ENCODE assay signal across 1 cellular context in the genomic region with DNA sequence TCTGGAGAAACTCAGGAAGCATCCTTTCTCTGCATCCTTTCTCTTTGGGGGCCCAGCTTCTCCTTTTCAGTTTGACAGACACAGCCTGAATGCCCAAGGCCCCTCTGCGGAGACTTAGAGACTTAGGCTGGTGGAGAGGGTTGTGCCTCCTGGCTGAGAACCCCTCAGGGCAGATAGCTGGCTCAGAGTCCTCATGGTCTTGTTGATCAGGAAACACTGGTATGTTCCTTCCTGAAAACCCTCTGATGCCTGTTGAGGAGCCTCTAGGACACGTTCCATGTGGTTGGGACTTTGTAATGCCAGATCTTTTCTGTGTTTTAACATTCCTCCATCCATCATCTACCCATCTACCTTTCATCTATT.
A peak's percentile ranks its signal among the peaks of the same experiment; 100 is the strongest.
TF ChIP-seq lines count a peak whose summit lies in the region.

No MANE protein-coding gene starts in this region.

TF ChIP-seq in HepG2, 621 proteins besides CTCF, POLR2A, EP300 and RAD21 (continued from another document):
- peak; percentile 36 for TF ChIP-seq HNRNPK (IDR thresholded peaks at IDR 0.05; ENCODE audit: low read depth, low read length, poor library complexity, severe bottlenecking)
- TF ChIP-seq, protein P1, sequence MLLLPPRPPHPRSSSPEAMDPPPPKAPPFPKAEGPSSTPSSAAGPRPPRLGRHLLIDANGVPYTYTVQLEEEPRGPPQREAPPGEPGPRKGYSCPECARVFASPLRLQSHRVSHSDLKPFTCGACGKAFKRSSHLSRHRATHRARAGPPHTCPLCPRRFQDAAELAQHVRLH (CRISPR knock-in tag; IDR thresholded peaks at IDR 0.05; ENCODE audit: borderline replicate concordance, low read depth), result no peak
TF ChIP-seq in HepG2: peak in this region for 1.
